4 cellular contexts compared by ENCODE assay signal in the genomic region with DNA sequence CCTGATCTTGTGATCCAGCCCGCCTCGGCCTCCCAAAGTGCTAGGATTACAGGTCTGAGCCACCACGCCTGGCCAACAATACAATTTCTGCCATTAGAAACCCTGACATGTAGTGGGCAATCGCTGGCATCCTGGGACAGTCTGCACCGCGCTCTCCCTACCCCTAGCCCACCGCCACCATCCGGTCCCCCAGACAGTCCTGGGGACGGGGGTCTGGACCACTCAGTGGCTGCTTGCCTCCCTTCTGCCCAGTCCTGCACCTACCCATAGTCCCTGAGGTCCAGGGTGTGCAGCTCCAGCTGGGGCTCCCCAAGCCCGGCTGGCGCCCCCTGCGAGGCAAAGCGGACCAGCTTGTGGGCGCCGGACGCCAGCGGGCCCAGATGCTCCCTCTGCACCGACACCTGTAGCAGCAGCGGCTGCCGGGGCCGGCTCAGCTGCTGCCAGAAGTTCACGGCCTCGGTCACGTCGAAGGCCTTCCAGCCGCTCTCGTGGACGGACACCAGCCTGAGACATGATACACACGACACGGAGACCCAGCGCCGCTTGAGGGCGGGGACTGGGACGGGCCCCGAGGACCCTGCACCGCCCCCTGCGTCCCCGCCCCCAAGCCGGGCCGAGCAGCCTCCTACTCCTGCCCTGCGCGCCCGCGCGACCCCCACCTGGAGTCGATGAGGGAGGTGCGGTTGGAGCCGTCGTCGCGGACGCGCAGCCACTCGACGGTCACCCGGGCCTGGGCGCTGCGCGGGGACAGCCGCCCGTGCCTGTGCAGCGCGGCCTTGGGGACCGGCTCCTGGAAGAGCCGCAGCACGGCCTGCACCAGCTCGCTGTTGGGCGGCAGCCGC. TPM values are rescaled to one million over a fixed set of nuclear protein-coding genes. Genes with fewer than 3 reads are reported as not detected.
"Had no signal": no experiment of that assay in that cellular context is flagged by ENCODE, and none has a peak within 500 bp of the region (broad histone marks: within the 10 kb centered on the region; RNA-seq: fewer than 3 reads in every experiment).

No MANE protein-coding gene starts in this region.

RNA-seq across cellular contexts. Expression of gene LEFTY2, which starts 1.7 kb away (rescaled TPM):
- total RNA-seq: kidney epithelial cell, tibial nerve had no signal

RNA-seq across cellular contexts. Expression of gene LEFTY1, which starts 50.4 kb away (rescaled TPM):
- total RNA-seq: cardiac septum, kidney epithelial cell, sigmoid colon had no signal
